ENCODE assay signal across 8 cellular contexts in the genomic region with DNA sequence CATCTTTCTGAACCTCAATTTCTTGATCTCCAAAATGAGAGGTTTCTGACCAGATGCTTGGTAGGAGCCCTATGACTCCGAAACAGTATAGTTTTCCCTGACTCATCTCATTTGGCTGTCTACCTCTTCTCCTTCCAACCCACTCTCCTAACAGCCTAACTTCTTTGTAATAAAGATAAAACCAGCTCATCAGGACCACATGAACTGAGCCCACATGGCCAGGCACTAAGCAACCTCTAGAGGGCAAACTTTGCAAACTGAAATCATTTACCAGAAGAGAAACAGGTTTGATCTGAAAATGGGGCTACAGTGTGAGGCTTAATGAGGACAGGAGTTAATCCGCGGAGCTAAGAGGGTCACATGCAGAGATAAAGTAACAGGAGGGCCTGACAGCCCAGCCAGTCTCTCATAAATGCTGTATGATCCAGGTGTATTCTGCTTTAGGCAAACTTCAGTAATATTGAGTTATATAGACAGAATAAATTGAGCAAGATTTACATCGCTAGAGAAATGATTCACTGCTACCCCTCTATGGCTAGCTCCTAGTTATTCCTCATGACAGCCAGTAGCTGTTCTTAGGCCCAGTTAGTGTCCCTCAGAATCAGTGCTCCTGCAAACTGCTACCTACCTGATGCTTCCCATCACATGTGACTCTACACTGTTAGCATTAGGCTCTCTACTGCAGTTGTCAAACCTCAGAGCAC.
DNase-seq lines count a peak whose midpoint lies in the region; ATAC-seq and TF ChIP-seq lines count a peak whose summit lies in the region.

No MANE protein-coding gene starts in this region.

- H3K4me3 ChIP-seq in parathyroid adenoma (ENCODE audit: low read depth, low read length), result no peak overlapping the region

- no peaks in the 10 kb centered on the region for H3K36me3 ChIP-seq in parathyroid adenoma (ENCODE audit: control insufficient read depth, insufficient read depth, low read length)

- no peaks in the 10 kb centered on the region for H3K9me3 ChIP-seq in parathyroid adenoma (ENCODE audit: control insufficient read depth, low read length)

- intact Hi-C loops in activated naive CD4-positive, alpha-beta T cell treated with anti-CD3 and anti-CD28 coated beads for 36 hours (cut with micrococcal nuclease), result loop anchor here (1.0 to 5.0 kb wide), 4 partner anchors 63 to 552 kb away; no protein-coding TSS in a partner anchor

- DNase-seq in GM04503 (ENCODE audit: low read depth) (peak; percentile 53), KBM-7 (peak; percentile 73), OCI-M1 (lab: John Stamatoyannopoulos, UW) (peak; percentile 92), glutamatergic neuron (no peak), NCI-H1048 (lab: John Stamatoyannopoulos, UW) (no peak)
- DNase-seq in activated naive CD4-positive, alpha-beta T cell treated with anti-CD3 and anti-CD28 coated beads for 36 hours, result peak; percentile 58

- in situ Hi-C loops in KBM-7 (cut with MboI; ENCODE audit: low pct_unique_long_range_greater_than_20kb, low sequenced_read_pairs), result no loop called here

- H3K4me1 ChIP-seq in parathyroid adenoma, result peaks cover 6% of the 10 kb centered on the region

- no peaks in the 10 kb centered on the region for H3K9me3 Mint-ChIP-seq in activated naive CD4-positive, alpha-beta T cell treated with anti-CD3 and anti-CD28 coated beads for 36 hours
- peaks cover 8% of the 10 kb centered on the region for H3K9me3 Mint-ChIP-seq in glutamatergic neuron (ENCODE audit: unreplicated experiment)

- no peaks in the 10 kb centered on the region for H3K79me2 ChIP-seq in parathyroid adenoma

- no peak overlapping the region for H3K4me3 Mint-ChIP-seq in activated naive CD4-positive, alpha-beta T cell treated with anti-CD3 and anti-CD28 coated beads for 36 hours
- H3K4me3 Mint-ChIP-seq in glutamatergic neuron (ENCODE audit: unreplicated experiment), result no peak overlapping the region

- H3K9ac ChIP-seq in parathyroid adenoma, result no peak overlapping the region

- no peaks in the 10 kb centered on the region for H3K27me3 Mint-ChIP-seq in activated naive CD4-positive, alpha-beta T cell treated with anti-CD3 and anti-CD28 coated beads for 36 hours (ENCODE audit: low read depth)
- peaks cover 4% of the 10 kb centered on the region for H3K27me3 Mint-ChIP-seq in glutamatergic neuron (ENCODE audit: unreplicated experiment)

- H3K4me2 ChIP-seq in parathyroid adenoma (ENCODE audit: low read length), result no peak overlapping the region

- ATAC-seq in GM21786 (IDR thresholded peaks at IDR 0.05; ENCODE audit: unreplicated experiment), result peak; percentile 65

- peaks cover 14% of the 10 kb centered on the region for H3K36me3 Mint-ChIP-seq in activated naive CD4-positive, alpha-beta T cell treated with anti-CD3 and anti-CD28 coated beads for 36 hours (ENCODE audit: low read depth)
- peaks cover 9% of the 10 kb centered on the region for H3K36me3 Mint-ChIP-seq in glutamatergic neuron (ENCODE audit: unreplicated experiment)

- CTCF ChIA-PET in activated naive CD4-positive, alpha-beta T cell treated with anti-CD3 and anti-CD28 coated beads for 36 hours (lab: Charles Lee), result interaction anchor here (0.6 to 5.6 kb wide), 28 partner anchors 9 to 552 kb away, joined by 3 to 55 read pairs (median 4); a partner anchor contains a TSS

- no peaks in the 10 kb centered on the region for H3K27me3 ChIP-seq in parathyroid adenoma (ENCODE audit: control insufficient read depth, insufficient read depth, low read length)

- no peak overlapping the region for H2AFZ ChIP-seq in parathyroid adenoma

- no peak overlapping the region for H3K27ac Mint-ChIP-seq in activated naive CD4-positive, alpha-beta T cell treated with anti-CD3 and anti-CD28 coated beads for 36 hours
- peak overlapping the region; percentile 18 for H3K27ac Mint-ChIP-seq in glutamatergic neuron (ENCODE audit: unreplicated experiment)

- peak; percentile 72 for TF ChIP-seq CTCF in glutamatergic neuron (IDR thresholded peaks at IDR 0.05; ENCODE audit: partially characterized antibody, unreplicated experiment)
- TF ChIP-seq CTCF in parathyroid adenoma (IDR thresholded peaks at IDR 0.05), result peak; percentile 71

- peaks cover 17% of the 10 kb centered on the region for H3K4me1 Mint-ChIP-seq in activated naive CD4-positive, alpha-beta T cell treated with anti-CD3 and anti-CD28 coated beads for 36 hours (ENCODE audit: low read depth)
- H3K4me1 Mint-ChIP-seq in glutamatergic neuron (ENCODE audit: low read depth, unreplicated experiment), result peaks cover 25% of the 10 kb centered on the region

- peak overlapping the region; percentile 2 for H3K27ac ChIP-seq in parathyroid adenoma

Comparison
In these comparisons a context has a peak if more than half of its experiments do, and no peak if none do; other contexts are left out.
1. DNase-seq: peak in GM04503 (single experiment), KBM-7 (single experiment), OCI-M1 (single experiment) and activated naive CD4-positive, alpha-beta T cell treated with anti-CD3 and anti-CD28 coated beads for 36 hours (single experiment); none in glutamatergic neuron (single experiment) and NCI-H1048 (single experiment).